In genomic region chr13:28753208-28753892, GRCh38 we compare ENCODE assay signal across 9 cellular contexts. TPM values are rescaled to one million over a fixed set of nuclear protein-coding genes. Genes with fewer than 3 reads are reported as not detected.
DNase-seq lines count a peak whose midpoint lies in the region; TF ChIP-seq lines count a peak whose summit lies in the region.
"Had no signal": no experiment of that assay in that cellular context is flagged by ENCODE, and none has a peak within 500 bp of the region (broad histone marks: within the 10 kb centered on the region; RNA-seq: fewer than 3 reads in every experiment).

No MANE protein-coding gene starts in this region.

- H3K9me3 Mint-ChIP-seq in activated T-helper 1 cell treated with anti-CD3 and anti-CD28 coated beads, Interleukin-12 subunit alpha, Interleukin-12 subunit beta, Interleukin-2, Interleukin-4 antibody, amounts not matched to agents 30 ng/mL and 10 ng/mL and 1 ng/mL, durations not matched to agents 14 hours and 24 hours and 36 hours: peaks cover 16% of the 10 kb centered on the region

- H3K4me1 Mint-ChIP-seq in activated T-helper 1 cell treated with anti-CD3 and anti-CD28 coated beads, Interleukin-12 subunit alpha, Interleukin-12 subunit beta, Interleukin-2, Interleukin-4 antibody, amounts not matched to agents 30 ng/mL and 10 ng/mL and 1 ng/mL, durations not matched to agents 14 hours and 24 hours and 36 hours (ENCODE audit: low read depth): peaks cover 29% of the 10 kb centered on the region

- H3K4me3 ChIP-seq in LNCaP clone FGC (ENCODE audit: low read depth, low read length): no peak overlapping the region
- no peak overlapping the region for H3K4me3 ChIP-seq in colonic mucosa

- H3K27me3 Mint-ChIP-seq in activated T-helper 1 cell treated with anti-CD3 and anti-CD28 coated beads, Interleukin-12 subunit alpha, Interleukin-12 subunit beta, Interleukin-2, Interleukin-4 antibody, amounts not matched to agents 30 ng/mL and 10 ng/mL and 1 ng/mL, durations not matched to agents 14 hours and 24 hours and 36 hours (ENCODE audit: insufficient read depth): no peaks in the 10 kb centered on the region

- H3K9ac ChIP-seq in colonic mucosa (ENCODE audit: low read depth in 2 of 2, low read length in 2 of 2): no peak overlapping the region

- DNase-seq in AG20443 (ENCODE audit: low spot score) (peak; percentile 90), LNCaP clone FGC (ENCODE audit: low read depth) (peak; percentile 76), colonic mucosa (peak; percentile 59), lung microvascular endothelial cell (ENCODE audit: low read depth in 2 of 2) (peak; percentile 76 to 92), NCI-H2081 (lab: John Stamatoyannopoulos, UW) (no peak), mesenteric fat pad (ENCODE audit: low spot score) (no peak)
- no peak for DNase-seq in activated CD4-positive, CD25-positive, alpha-beta regulatory T cell treated with anti-CD3 and anti-CD28 coated beads, Interleukin-2, amount 50 U/mL, for 72 hours
- no peak for DNase-seq in activated T-helper 1 cell treated with anti-CD3 and anti-CD28 coated beads, Interleukin-12 subunit alpha, Interleukin-12 subunit beta, Interleukin-2, Interleukin-4 antibody, amounts not matched to agents 30 ng/mL and 10 ng/mL and 1 ng/mL, durations not matched to agents 14 hours and 24 hours and 36 hours (ENCODE audit: low spot score)

- no peak overlapping the region for H3K27ac Mint-ChIP-seq in activated T-helper 1 cell treated with anti-CD3 and anti-CD28 coated beads, Interleukin-12 subunit alpha, Interleukin-12 subunit beta, Interleukin-2, Interleukin-4 antibody, amounts not matched to agents 30 ng/mL and 10 ng/mL and 1 ng/mL, durations not matched to agents 14 hours and 24 hours and 36 hours

- TF ChIP-seq CTCF in LNCaP clone FGC (IDR thresholded peaks at IDR 0.05; ENCODE audit: control insufficient read depth, extremely low read depth, insufficient read depth) (no peak), colonic mucosa (IDR thresholded peaks at IDR 0.05) (no peak)

- H3K9me3 ChIP-seq in colonic mucosa: no peaks in the 10 kb centered on the region

- no peaks in the 10 kb centered on the region for H3K27me3 ChIP-seq in colonic mucosa

- intact Hi-C loops in colonic mucosa (cut with DNase I): no loop called here
- intact Hi-C loops in activated T-helper 1 cell treated with anti-CD3 and anti-CD28 coated beads, Interleukin-12 subunit alpha, Interleukin-12 subunit beta, Interleukin-2, Interleukin-4 antibody, amounts not matched to agents 30 ng/mL and 10 ng/mL and 1 ng/mL, durations not matched to agents 14 hours and 24 hours and 36 hours (cut with micrococcal nuclease): no loop called here

- H3K36me3 ChIP-seq in colonic mucosa: no peaks in the 10 kb centered on the region

- H3K36me3 Mint-ChIP-seq in activated T-helper 1 cell treated with anti-CD3 and anti-CD28 coated beads, Interleukin-12 subunit alpha, Interleukin-12 subunit beta, Interleukin-2, Interleukin-4 antibody, amounts not matched to agents 30 ng/mL and 10 ng/mL and 1 ng/mL, durations not matched to agents 14 hours and 24 hours and 36 hours (ENCODE audit: low read depth): no peaks in the 10 kb centered on the region

- H3K27ac ChIP-seq in colonic mucosa: peak overlapping the region; percentile 34

- no peak overlapping the region for H3K4me3 Mint-ChIP-seq in activated T-helper 1 cell treated with anti-CD3 and anti-CD28 coated beads, Interleukin-12 subunit alpha, Interleukin-12 subunit beta, Interleukin-2, Interleukin-4 antibody, amounts not matched to agents 30 ng/mL and 10 ng/mL and 1 ng/mL, durations not matched to agents 14 hours and 24 hours and 36 hours
- H3K4me3 Mint-ChIP-seq: central memory CD8-positive, alpha-beta T cell had no signal

- no peaks in the 10 kb centered on the region for H3K4me1 ChIP-seq in colonic mucosa

RNA-seq across cellular contexts. Expression of gene SLC46A3, which starts 34.6 kb away (rescaled TPM):
- total RNA-seq in colonic mucosa (10 to 100 TPM; 30.5 to 45.8 TPM), lung microvascular endothelial cell (0.99 and 3.5 TPM in 2 replicates), mesenteric fat pad (17.9 TPM)
- 2.7 and 3.8 TPM in 2 replicates for total RNA-seq in activated T-helper 1 cell treated with anti-CD3 and anti-CD28 coated beads, Interleukin-12 subunit alpha, Interleukin-12 subunit beta, Interleukin-2, Interleukin-4 antibody, amounts not matched to agents 30 ng/mL and 10 ng/mL and 1 ng/mL, durations not matched to agents 14 hours and 24 hours and 36 hours

Comparison
In these comparisons a context has a peak if more than half of its experiments do, and no peak if none do; other contexts are left out.
1. DNase-seq: peak in AG20443 (single experiment), LNCaP clone FGC (single experiment), colonic mucosa (single experiment) and lung microvascular endothelial cell (2 of 2); none in activated CD4-positive, CD25-positive, alpha-beta regulatory T cell treated with anti-CD3 and anti-CD28 coated beads, Interleukin-2, amount 50 U/mL, for 72 hours (single experiment), activated T-helper 1 cell treated with anti-CD3 and anti-CD28 coated beads, Interleukin-12 subunit alpha, Interleukin-12 subunit beta, Interleukin-2, Interleukin-4 antibody, amounts not matched to agents 30 ng/mL and 10 ng/mL and 1 ng/mL, durations not matched to agents 14 hours and 24 hours and 36 hours (single experiment), NCI-H2081 (0 of 2) and mesenteric fat pad (single experiment).